In genomic region chr6:31961616-31962015, GRCh38 we compare ENCODE assay signal across 28 cellular contexts. TPM values are rescaled to one million over a fixed set of nuclear protein-coding genes. Genes with fewer than 3 reads are reported as not detected.
DNase-seq lines count a peak whose midpoint lies in the region; ATAC-seq and TF ChIP-seq lines count a peak whose summit lies in the region.
"Had no signal": no experiment of that assay in that cellular context is flagged by ENCODE, and none has a peak within 500 bp of the region (broad histone marks: within the 10 kb centered on the region; RNA-seq: fewer than 3 reads in every experiment).

No MANE protein-coding gene starts in this region.

- H3K36me3 Mint-ChIP-seq in CD4-positive, CD25-positive, alpha-beta regulatory T cell: peaks cover 34% of the 10 kb centered on the region
- peaks cover 86% of the 10 kb centered on the region for H3K36me3 Mint-ChIP-seq in activated T-helper 17 cell treated with anti-CD3 and anti-CD28 coated beads, Interleukin-2, amount 50 U/mL, for 72 hours (ENCODE audit: low read depth)
- peaks cover 14% of the 10 kb centered on the region for H3K36me3 Mint-ChIP-seq in natural killer cell treated with Interleukin-12 subunit alpha and Interleukin-12 subunit beta and Interleukin-15 and Interleukin-18, amount 100 ng/mL, for 72 hours
- peaks cover 17% of the 10 kb centered on the region for H3K36me3 Mint-ChIP-seq in HFFc6 (ENCODE audit: low read depth)

- peak overlapping the region in 3 of 4 donors; percentile 33 to 90 (median 60) for H3K4me3 Mint-ChIP-seq in CD4-positive, CD25-positive, alpha-beta regulatory T cell
- no peak overlapping the region for H3K4me3 Mint-ChIP-seq in activated T-helper 17 cell treated with anti-CD3 and anti-CD28 coated beads, Interleukin-2, amount 50 U/mL, for 72 hours
- H3K4me3 Mint-ChIP-seq in natural killer cell treated with Interleukin-12 subunit alpha and Interleukin-12 subunit beta and Interleukin-15 and Interleukin-18, amount 100 ng/mL, for 72 hours: peak overlapping the region; percentile 6
- H3K4me3 Mint-ChIP-seq in HFFc6: no peak overlapping the region

- H4K20me1 ChIP-seq in BLaER1 treated with 17β-estradiol and CSF1 and Interleukin-3, amounts not matched to agents 10 nM and 100 nM: peaks cover 0 to 5% (median 0%) of the 10 kb centered on the region in 11 experiments; a peak in 2 of 22 replicates

- no peaks in the 10 kb centered on the region for H3K27me3 ChIP-seq in BLaER1 treated with 17β-estradiol and CSF1 and Interleukin-3, amounts not matched to agents 10 nM and 100 nM
- no peaks in the 10 kb centered on the region for H3K27me3 ChIP-seq in CD4-positive, CD25-positive, alpha-beta regulatory T cell (ENCODE audit: control insufficient read depth, insufficient read depth, low read length)
- H3K27me3 ChIP-seq in vagina: no peaks in the 10 kb centered on the region
- H3K27me3 ChIP-seq: uterus had no signal

- peaks cover 0 to 51% (median 20%) of the 10 kb centered on the region in 4 donors for H3K4me1 Mint-ChIP-seq in CD4-positive, CD25-positive, alpha-beta regulatory T cell
- peaks cover 28% of the 10 kb centered on the region for H3K4me1 Mint-ChIP-seq in activated T-helper 17 cell treated with anti-CD3 and anti-CD28 coated beads, Interleukin-2, amount 50 U/mL, for 72 hours
- peaks cover 45 to 46% of the 10 kb centered on the region in 2 donors for H3K4me1 Mint-ChIP-seq in natural killer cell treated with Interleukin-12 subunit alpha and Interleukin-12 subunit beta and Interleukin-15 and Interleukin-18, amount 100 ng/mL, for 72 hours (ENCODE audit: low read depth in 2 of 2)
- H3K4me1 Mint-ChIP-seq in HFFc6 (ENCODE audit: low read depth): peaks cover 32% of the 10 kb centered on the region

- no peak overlapping the region for H3K4me2 ChIP-seq in BLaER1 treated with 17β-estradiol and CSF1 and Interleukin-3, amounts not matched to agents 10 nM and 100 nM

- peak overlapping the region in 2 of 3 donors; percentile 40 to 67 for H3K27ac Mint-ChIP-seq in CD4-positive, CD25-positive, alpha-beta regulatory T cell
- peak overlapping the region; percentile 73 for H3K27ac Mint-ChIP-seq in activated T-helper 17 cell treated with anti-CD3 and anti-CD28 coated beads, Interleukin-2, amount 50 U/mL, for 72 hours
- peak overlapping the region in 1 of 2 donors; percentile 36 for H3K27ac Mint-ChIP-seq in natural killer cell treated with Interleukin-12 subunit alpha and Interleukin-12 subunit beta and Interleukin-15 and Interleukin-18, amount 100 ng/mL, for 72 hours
- H3K27ac Mint-ChIP-seq in HFFc6: no peak overlapping the region

- no peak for TF ChIP-seq CTCF in vagina (IDR thresholded peaks at IDR 0.05)
- TF ChIP-seq CTCF in HFFc6 (IDR thresholded peaks at IDR 0.05): no peak

- H3K9me3 ChIP-seq in BLaER1 treated with 17β-estradiol and CSF1 and Interleukin-3, amounts not matched to agents 10 nM and 100 nM (replicated peaks in 1 of 11): no peaks in the 10 kb centered on the region
- H3K9me3 ChIP-seq in CD4-positive, CD25-positive, alpha-beta regulatory T cell (ENCODE audit: control insufficient read depth in 2 of 2, low read length in 2 of 2): no peaks in the 10 kb centered on the region
- H3K9me3 ChIP-seq in vagina: no peaks in the 10 kb centered on the region
- H3K9me3 ChIP-seq: uterus had no signal

- peaks cover 65 to 78% (median 75%) of the 10 kb centered on the region in 11 experiments for H3K36me3 ChIP-seq in BLaER1 treated with 17β-estradiol and CSF1 and Interleukin-3, amounts not matched to agents 10 nM and 100 nM
- peaks cover 66% of the 10 kb centered on the region for H3K36me3 ChIP-seq in CD4-positive, CD25-positive, alpha-beta regulatory T cell (ENCODE audit: control insufficient read depth, insufficient read depth, low read length)
- peaks cover 0 to 62% of the 10 kb centered on the region in 2 donors for H3K36me3 ChIP-seq in vagina
- H3K36me3 ChIP-seq: uterus had no signal

- TF ChIP-seq POLR2A in vagina (IDR thresholded peaks at IDR 0.05): no peak

- H3K9ac ChIP-seq in BLaER1 treated with 17β-estradiol and CSF1 and Interleukin-3, amounts not matched to agents 10 nM and 100 nM: peak overlapping the region in 6 of 11 experiments; percentile 1 to 32 (median 12); a peak in 6 of 22 replicates
- H3K9ac ChIP-seq: parathyroid adenoma had no signal

- DNase-seq in CD4-positive, CD25-positive, alpha-beta regulatory T cell: no peak
- DNase-seq in natural killer cell treated with Interleukin-12 subunit alpha and Interleukin-12 subunit beta and Interleukin-15 and Interleukin-18, amount 100 ng/mL, for 72 hours (ENCODE audit: low spot score): no peak
- DNase-seq in vagina (ENCODE audit: extremely low spot score in 2 of 2) (no peak), HFFc6 (no peak), RKO (ENCODE audit: low spot score) (no peak)
- DNase-seq: activated CD4-positive, alpha-beta T cell treated with anti-CD3 and anti-CD28 coated beads, Interleukin-2, amount 50 U/mL, for 4 hours; activated effector memory CD4-positive, alpha-beta T cell treated with anti-CD3 and anti-CD28 coated beads, Interleukin-2, amount 50 U/mL, for 16 hours; amygdala; C1 segment of cervical spinal cord; effector CD4-positive, alpha-beta T cell; EL; left ventricle myocardium superior; NCI-H1092; NCI-H187; NCI-H2171; NCI-H524; NK-92 treated with Interleukin-12 subunit alpha and Interleukin-12 subunit beta, amount 100 ng/mL, for 24 hours; PC-3; right cardiac atrium; Right ventricle myocardium superior; stimulated activated CD4-positive, alpha-beta T cell treated with anti-CD3 and anti-CD28 coated beads, Interleukin-2, amount 100 ng/mL, for 24 hours; T1000; uterus had no signal

- ATAC-seq in CD4-positive, CD25-positive, alpha-beta regulatory T cell (ENCODE audit: low read depth in 2 of 2): no peak
- no peak for ATAC-seq in activated T-helper 17 cell treated with anti-CD3 and anti-CD28 coated beads, Interleukin-2, amount 50 U/mL, for 72 hours (replicated peaks)
- ATAC-seq in natural killer cell treated with Interleukin-12 subunit alpha and Interleukin-12 subunit beta and Interleukin-15 and Interleukin-18, amount 100 ng/mL, for 72 hours: no peak
- no peak for ATAC-seq in GM21825 (IDR thresholded peaks at IDR 0.05; ENCODE audit: unreplicated experiment)
- ATAC-seq: GM12878, left ventricle myocardium superior, PC-3, right cardiac atrium had no signal

- intact Hi-C loops in vagina (cut with DNase I): no loop called here

- no peak overlapping the region for H3K4me3 ChIP-seq in BLaER1 treated with 17β-estradiol and CSF1 and Interleukin-3, amounts not matched to agents 10 nM and 100 nM
- no peak overlapping the region for H3K4me3 ChIP-seq in CD4-positive, CD25-positive, alpha-beta regulatory T cell (ENCODE audit: low read depth, low read length)
- H3K4me3 ChIP-seq in vagina: no peak overlapping the region
- H3K4me3 ChIP-seq: GM12878, uterus had no signal

- no peak overlapping the region for H3K27ac ChIP-seq in BLaER1 treated with 17β-estradiol and CSF1 and Interleukin-3, amounts not matched to agents 10 nM and 100 nM
- H3K27ac ChIP-seq in CD4-positive, CD25-positive, alpha-beta regulatory T cell (ENCODE audit: insufficient read depth, low read length, poor library complexity, severe bottlenecking): no peak overlapping the region
- no peak overlapping the region for H3K27ac ChIP-seq in vagina
- H3K27ac ChIP-seq: parathyroid adenoma, uterus had no signal

- no peaks in the 10 kb centered on the region for H3K27me3 Mint-ChIP-seq in CD4-positive, CD25-positive, alpha-beta regulatory T cell
- H3K27me3 Mint-ChIP-seq in activated T-helper 17 cell treated with anti-CD3 and anti-CD28 coated beads, Interleukin-2, amount 50 U/mL, for 72 hours: no peaks in the 10 kb centered on the region
- no peaks in the 10 kb centered on the region for H3K27me3 Mint-ChIP-seq in natural killer cell treated with Interleukin-12 subunit alpha and Interleukin-12 subunit beta and Interleukin-15 and Interleukin-18, amount 100 ng/mL, for 72 hours
- peaks cover 3% of the 10 kb centered on the region for H3K27me3 Mint-ChIP-seq in HFFc6 (ENCODE audit: insufficient read depth)

- no peaks in the 10 kb centered on the region for H3K9me3 Mint-ChIP-seq in CD4-positive, CD25-positive, alpha-beta regulatory T cell
- no peaks in the 10 kb centered on the region for H3K9me3 Mint-ChIP-seq in activated T-helper 17 cell treated with anti-CD3 and anti-CD28 coated beads, Interleukin-2, amount 50 U/mL, for 72 hours
- H3K9me3 Mint-ChIP-seq in natural killer cell treated with Interleukin-12 subunit alpha and Interleukin-12 subunit beta and Interleukin-15 and Interleukin-18, amount 100 ng/mL, for 72 hours: no peaks in the 10 kb centered on the region
- no peaks in the 10 kb centered on the region for H3K9me3 Mint-ChIP-seq in HFFc6

- peaks cover 26 to 36% (median 29%) of the 10 kb centered on the region in 10 experiments for H3K4me1 ChIP-seq in BLaER1 treated with 17β-estradiol and CSF1 and Interleukin-3, amounts not matched to agents 10 nM and 100 nM
- H3K4me1 ChIP-seq in CD4-positive, CD25-positive, alpha-beta regulatory T cell (ENCODE audit: control insufficient read depth, insufficient read depth, low read length, poor library complexity, severe bottlenecking): peaks cover 28% of the 10 kb centered on the region
- peaks cover 25% of the 10 kb centered on the region for H3K4me1 ChIP-seq in vagina

RNA-seq across cellular contexts. Expression of gene SKIC2, which starts 2.6 kb away (rescaled TPM):
- total RNA-seq in CD4-positive, CD25-positive, alpha-beta regulatory T cell: 101 TPM
- 10 to 100 TPM; 16.2 to 20.9 (median 17.5) TPM for polyA plus RNA-seq in CD4-positive, CD25-positive, alpha-beta regulatory T cell
- total RNA-seq in activated T-helper 17 cell treated with anti-CD3 and anti-CD28 coated beads, Interleukin-2, amount 50 U/mL, for 72 hours: 10 to 100 TPM; 86.5 to 92.9 TPM
- total RNA-seq in natural killer cell treated with Interleukin-12 subunit alpha and Interleukin-12 subunit beta and Interleukin-15 and Interleukin-18, amount 100 ng/mL, for 72 hours: 100 to 1,000 TPM; 103 to 164 TPM
- total RNA-seq in vagina: 35.4 TPM
- 10 to 100 TPM; 74.0 to 83.3 (median 77.8) TPM for total RNA-seq in HFFc6 (2021; fragmentation: NEBNext Ultra II Directional; extraction: Animal tissue kit (Norgen Biotek cat#: 25700))

RNA-seq across cellular contexts. Expression of gene NELFE, which starts 2.8 kb away (rescaled TPM):
- 51.4 TPM for total RNA-seq in CD4-positive, CD25-positive, alpha-beta regulatory T cell
- polyA plus RNA-seq in CD4-positive, CD25-positive, alpha-beta regulatory T cell: 10 to 100 TPM; 52.9 to 62.3 (median 60.5) TPM
- 10 to 100 TPM; 50.3 to 63.6 TPM for total RNA-seq in activated T-helper 17 cell treated with anti-CD3 and anti-CD28 coated beads, Interleukin-2, amount 50 U/mL, for 72 hours
- 10 to 100 TPM; 61.5 to 78.0 TPM for total RNA-seq in natural killer cell treated with Interleukin-12 subunit alpha and Interleukin-12 subunit beta and Interleukin-15 and Interleukin-18, amount 100 ng/mL, for 72 hours
- total RNA-seq in vagina: 100 TPM
- 10 to 100 TPM; 63.4 to 87.0 (median 78.7) TPM for total RNA-seq in HFFc6 (2021; fragmentation: NEBNext Ultra II Directional; extraction: Animal tissue kit (Norgen Biotek cat#: 25700))

RNA-seq across cellular contexts. Expression of gene DXO, which starts 10.3 kb away (rescaled TPM):
- total RNA-seq in CD4-positive, CD25-positive, alpha-beta regulatory T cell: 47.7 TPM
- 10 to 100 TPM in 2 of 4 donors, 1 to 10 TPM in 2; 8.4 to 10.5 (median 9.6) TPM for polyA plus RNA-seq in CD4-positive, CD25-positive, alpha-beta regulatory T cell
- total RNA-seq in activated T-helper 17 cell treated with anti-CD3 and anti-CD28 coated beads, Interleukin-2, amount 50 U/mL, for 72 hours: 10 to 100 TPM; 14.9 to 16.9 TPM
- 10 to 100 TPM; 11.4 to 27.5 TPM for total RNA-seq in natural killer cell treated with Interleukin-12 subunit alpha and Interleukin-12 subunit beta and Interleukin-15 and Interleukin-18, amount 100 ng/mL, for 72 hours
- total RNA-seq in vagina: 15.5 TPM
- total RNA-seq in HFFc6 (2021; fragmentation: NEBNext Ultra II Directional; extraction: Animal tissue kit (Norgen Biotek cat#: 25700)): 10 to 100 TPM; 14.1 to 20.5 (median 16.5) TPM

RNA-seq across cellular contexts. Expression of gene CFB, which starts 15.7 kb away (rescaled TPM):
- total RNA-seq in CD4-positive, CD25-positive, alpha-beta regulatory T cell: 0.64 TPM
- polyA plus RNA-seq in CD4-positive, CD25-positive, alpha-beta regulatory T cell: 1 to 10 TPM in 3 of 4 donors, under 1 TPM in 1; 0.68 to 1.9 (median 1.6) TPM
- total RNA-seq in activated T-helper 17 cell treated with anti-CD3 and anti-CD28 coated beads, Interleukin-2, amount 50 U/mL, for 72 hours: 1 to 10 TPM in 1 of 2 donors, not detected in 1; 1.5 TPM
- under 1 TPM; 0.33 to 0.40 TPM for total RNA-seq in natural killer cell treated with Interleukin-12 subunit alpha and Interleukin-12 subunit beta and Interleukin-15 and Interleukin-18, amount 100 ng/mL, for 72 hours
- 9.6 TPM for total RNA-seq in vagina
- 1 to 10 TPM in 2 of 6 experiments, under 1 TPM in 3, not detected in 1; 0.33 to 1.3 (median 0.81) TPM for total RNA-seq in HFFc6 (2021; fragmentation: NEBNext Ultra II Directional; extraction: Animal tissue kit (Norgen Biotek cat#: 25700))
- total RNA-seq: PC-3 had no signal

RNA-seq across cellular contexts. Expression of gene C4A, which starts 20.2 kb away (rescaled TPM):
- 4.0 TPM for total RNA-seq in CD4-positive, CD25-positive, alpha-beta regulatory T cell
- under 1 TPM in 2 of 4 donors, not detected in 2; 0.28 to 0.30 TPM for polyA plus RNA-seq in CD4-positive, CD25-positive, alpha-beta regulatory T cell
- total RNA-seq in activated T-helper 17 cell treated with anti-CD3 and anti-CD28 coated beads, Interleukin-2, amount 50 U/mL, for 72 hours: 1 to 10 TPM; 6.5 to 6.9 TPM
- 10 to 100 TPM in 1 of 2 donors, 1 to 10 TPM in 1; 4.4 to 13.3 TPM for total RNA-seq in natural killer cell treated with Interleukin-12 subunit alpha and Interleukin-12 subunit beta and Interleukin-15 and Interleukin-18, amount 100 ng/mL, for 72 hours
- total RNA-seq in vagina: 31.4 TPM
- total RNA-seq in HFFc6 (2021; fragmentation: NEBNext Ultra II Directional; extraction: Animal tissue kit (Norgen Biotek cat#: 25700)): 1 to 10 TPM; 1.2 to 3.2 (median 2.0) TPM

Comparison
In these comparisons a context has a peak if more than half of its experiments do, and no peak if none do; other contexts are left out.
1. H3K4me3 Mint-ChIP-seq: peak in CD4-positive, CD25-positive, alpha-beta regulatory T cell (3 of 4) and natural killer cell treated with Interleukin-12 subunit alpha and Interleukin-12 subunit beta and Interleukin-15 and Interleukin-18, amount 100 ng/mL, for 72 hours (single experiment); none in activated T-helper 17 cell treated with anti-CD3 and anti-CD28 coated beads, Interleukin-2, amount 50 U/mL, for 72 hours (single experiment) and HFFc6 (single experiment).